19 cellular contexts compared by ENCODE assay signal in the genomic region with DNA sequence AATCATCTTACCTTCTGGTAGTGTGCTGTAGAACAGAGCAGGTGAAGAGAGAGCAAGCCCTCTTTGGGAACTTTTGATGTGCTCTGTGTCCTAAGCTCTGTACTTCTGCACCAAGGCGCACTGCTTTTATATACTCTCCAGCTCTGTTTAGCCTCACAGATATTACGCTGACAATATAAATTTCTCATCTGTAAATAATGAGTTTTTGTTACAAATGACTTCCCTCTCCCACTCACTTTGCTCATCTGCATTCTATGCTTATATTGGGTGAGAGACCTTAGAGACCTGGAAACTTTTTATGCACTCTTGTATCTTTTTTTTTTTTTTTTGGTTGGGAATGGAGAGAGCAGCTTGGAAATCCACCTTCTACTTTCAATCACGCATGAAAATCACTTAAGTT. TPM values are rescaled to one million over a fixed set of nuclear protein-coding genes. Genes with fewer than 3 reads are reported as not detected.
A peak's percentile ranks its signal among the peaks of the same experiment; 100 is the strongest.
DNase-seq lines count a peak whose midpoint lies in the region; ATAC-seq and TF ChIP-seq lines count a peak whose summit lies in the region.
"Had no signal": no experiment of that assay in that cellular context is flagged by ENCODE, and none has a peak within 500 bp of the region (broad histone marks: within the 10 kb centered on the region; RNA-seq: fewer than 3 reads in every experiment).

Gene GCG, minus strand, starts transcription at position 101 of the 400 bp plus-strand sequence. CDS start 3,069 bp downstream, outside the sequence.

- POLR2A ChIA-PET in PC-9 (lab: Charles Lee; ENCODE audit: unreplicated experiment), result no interaction called here

- no peaks in the 10 kb centered on the region for H3F3A ChIP-seq in PC-9 (ENCODE audit: insufficient read depth, low read depth)

- H3K9ac ChIP-seq in colonic mucosa (ENCODE audit: low read depth in 2 of 2, low read length in 2 of 2), result no peak within 1 kb of the TSS
- H3K9ac ChIP-seq: BLaER1 treated with 17β-estradiol and CSF1 and Interleukin-3, amounts not matched to agents 10 nM and 100 nM; GM23248 had no signal

- H3K4me2 ChIP-seq in PC-9, result no peak within 1 kb of the TSS
- H3K4me2 ChIP-seq: BLaER1 treated with 17β-estradiol and CSF1 and Interleukin-3, amounts not matched to agents 10 nM and 100 nM had no signal

- CTCF ChIA-PET in PC-9 (lab: Charles Lee), result interaction anchor here (0.6 kb wide), 1 partner anchor 345 kb away, joined by 3 read pairs; no protein-coding TSS in a partner anchor

- H3K79me2 ChIP-seq in PC-9 (ENCODE audit: low read depth), result no peaks in the 10 kb centered on the region

- intact Hi-C loops in colonic mucosa (cut with DNase I), result loop anchor here (2.0 kb wide), 1 partner anchor 147 kb away; no protein-coding TSS in a partner anchor
- intact Hi-C loops in mucosa of descending colon (cut with DNase I, micrococcal nuclease), result loop anchor here in 1 of 2 donors (5.0 kb wide), 1 partner anchor 145 kb away; no protein-coding TSS in a partner anchor
- intact Hi-C loops in right lobe of liver (cut with DNase I), result no loop called here
- intact Hi-C loops in PC-9 (cut with micrococcal nuclease; ENCODE audit: unreplicated experiment), result loop anchor here (5.0 kb wide), 1 partner anchor 70 kb away; no protein-coding TSS in a partner anchor

- H3K4me1 Mint-ChIP-seq in type B pancreatic cell (ENCODE audit: unreplicated experiment), result no peaks in the 10 kb centered on the region

- H3K4me1 ChIP-seq in colonic mucosa (no peaks in the 10 kb centered on the region), mucosa of descending colon (ENCODE audit: low read depth) (no peaks in the 10 kb centered on the region), right lobe of liver (no peaks in the 10 kb centered on the region), PC-9 (replicated peaks; ENCODE audit: insufficient read depth) (no peaks in the 10 kb centered on the region)
- H3K4me1 ChIP-seq: HAP-1 had no signal

- no peak within 1 kb of the TSS for H2AFZ ChIP-seq in PC-9
- H2AFZ ChIP-seq: GM23248 had no signal

- WGBS in right lobe of liver (ENCODE audit: insufficient coverage, low coverage, low lambda C conversion rate, missing lambda C conversion rate), result 57% methylated on average over 3 of the region's 3 CpGs

- no peaks in the 10 kb centered on the region for H3K9me2 ChIP-seq in PC-9 (ENCODE audit: insufficient read depth)

- no peak for DNase-seq in colonic mucosa
- DNase-seq in mucosa of descending colon, result no peak
- DNase-seq in type B pancreatic cell (ENCODE audit: extremely low spot score, unreplicated experiment), result no peak
- DNase-seq in right lobe of liver, result no peak
- DNase-seq in RKO (ENCODE audit: low spot score), result no peak
- DNase-seq in PC-9, result no peak
- DNase-seq: 8988T; Calu3; CD8-positive, alpha-beta T cell; DMS79 treated with DMSO at 0.1 percent for 48 hours; GF-D8; GM23248 had no signal

- H3K27me3 Mint-ChIP-seq in type B pancreatic cell, result peaks cover 9% of the 10 kb centered on the region

- TF ChIP-seq CTCF in 22Rv1 (IDR thresholded peaks at IDR 0.05) (no peak), colonic mucosa (IDR thresholded peaks at IDR 0.05) (no peak), mucosa of descending colon (IDR thresholded peaks at IDR 0.05) (no peak), type B pancreatic cell (conservative IDR thresholded peaks at IDR 0.05) (no peak), right lobe of liver (IDR thresholded peaks at IDR 0.05) (no peak), PC-9 (conservative IDR thresholded peaks at IDR 0.05) (no peak)

- H3K27ac Mint-ChIP-seq in type B pancreatic cell, result no peak within 1 kb of the TSS
- H3K27ac Mint-ChIP-seq: B cell; CD8-positive, alpha-beta T cell had no signal

- H3K4me3 Mint-ChIP-seq in type B pancreatic cell, result no peak within 1 kb of the TSS
- H3K4me3 Mint-ChIP-seq: B cell; CD8-positive, alpha-beta T cell had no signal

- H3K27me3 ChIP-seq in colonic mucosa, result no peaks in the 10 kb centered on the region
- no peaks in the 10 kb centered on the region for H3K27me3 ChIP-seq in right lobe of liver
- H3K27me3 ChIP-seq in PC-9 (ENCODE audit: insufficient read depth, low read depth), result no peaks in the 10 kb centered on the region
- H3K27me3 ChIP-seq: BLaER1 treated with 17β-estradiol and CSF1 and Interleukin-3, amounts not matched to agents 10 nM and 100 nM had no signal

- no TSS peak for BruUV-seq in PC-9 (replicated peaks; lab: Mats Ljungman, UMichigan)

- H3K36me3 Mint-ChIP-seq in type B pancreatic cell, result no peaks in the 10 kb centered on the region
- H3K36me3 Mint-ChIP-seq: CD8-positive, alpha-beta T cell had no signal

- no peaks in the 10 kb centered on the region for H3K9me3 ChIP-seq in colonic mucosa
- H3K9me3 ChIP-seq in mucosa of descending colon, result no peaks in the 10 kb centered on the region
- H3K9me3 ChIP-seq in right lobe of liver, result no peaks in the 10 kb centered on the region
- H3K9me3 ChIP-seq in PC-9 (ENCODE audit: insufficient read depth, low read depth), result no peaks in the 10 kb centered on the region
- H3K9me3 ChIP-seq: BLaER1 treated with 17β-estradiol and CSF1 and Interleukin-3, amounts not matched to agents 10 nM and 100 nM; HAP-1 had no signal

- ATAC-seq in mucosa of descending colon, result no peak
- no peak for ATAC-seq in right lobe of liver
- ATAC-seq: CD8-positive, alpha-beta T cell had no signal

- H3K4me3 ChIP-seq in colonic mucosa, result no peak within 1 kb of the TSS
- no peak within 1 kb of the TSS for H3K4me3 ChIP-seq in mucosa of descending colon
- H3K4me3 ChIP-seq in right lobe of liver, result no peak within 1 kb of the TSS
- no peak within 1 kb of the TSS for H3K4me3 ChIP-seq in PC-9
- H3K4me3 ChIP-seq: BLaER1 treated with 17β-estradiol and CSF1 and Interleukin-3, amounts not matched to agents 10 nM and 100 nM; GM23248; HAP-1 had no signal

- no peaks in the 10 kb centered on the region for H3K9me3 Mint-ChIP-seq in type B pancreatic cell
- H3K9me3 Mint-ChIP-seq: CD8-positive, alpha-beta T cell had no signal

- TF ChIP-seq POLR2A in right lobe of liver (IDR thresholded peaks at IDR 0.05), result no peak

- no peaks in the 10 kb centered on the region for H3K36me3 ChIP-seq in colonic mucosa
- no peaks in the 10 kb centered on the region for H3K36me3 ChIP-seq in mucosa of descending colon (ENCODE audit: low read depth)
- no peaks in the 10 kb centered on the region for H3K36me3 ChIP-seq in right lobe of liver
- no peaks in the 10 kb centered on the region for H3K36me3 ChIP-seq in PC-9 (ENCODE audit: low read depth)
- H3K36me3 ChIP-seq: BLaER1 treated with 17β-estradiol and CSF1 and Interleukin-3, amounts not matched to agents 10 nM and 100 nM; HAP-1 had no signal

- H3K27ac ChIP-seq in 22Rv1, result peak within 1 kb of the TSS; percentile 26; the same call in 1 of the 2 replicates
- H3K27ac ChIP-seq in colonic mucosa, result no peak within 1 kb of the TSS
- H3K27ac ChIP-seq in right lobe of liver, result no peak within 1 kb of the TSS
- H3K27ac ChIP-seq in PC-9, result no peak within 1 kb of the TSS
- H3K27ac ChIP-seq: BLaER1 treated with 17β-estradiol and CSF1 and Interleukin-3, amounts not matched to agents 10 nM and 100 nM; GM23248 had no signal

- H4K20me1 ChIP-seq in PC-9 (ENCODE audit: insufficient read depth), result no peaks in the 10 kb centered on the region
- H4K20me1 ChIP-seq: BLaER1 treated with 17β-estradiol and CSF1 and Interleukin-3, amounts not matched to agents 10 nM and 100 nM had no signal

RNA-seq across cellular contexts. Expression of gene GCG, which starts in this region (rescaled TPM):
- total RNA-seq in colonic mucosa (10 to 100 TPM; 55.8 to 81.3 TPM), mucosa of descending colon (10 to 100 TPM in 2 of 3 donors, 1 to 10 TPM in 1; 4.1 to 47.4 (median 43.9) TPM), type B pancreatic cell (ENCODE audit: low replicate concordance) (4,376 and 4,649 TPM in 2 replicates), right lobe of liver (not detected), PC-9 (2021) (not detected in 2 replicates)
- total RNA-seq: A673; B cell; Calu3; CD8-positive, alpha-beta T cell; GM23248; H4; HT-29 had no signal

Comparison
In these comparisons a context has a peak if more than half of its experiments do, and no peak if none do; other contexts are left out.
1. RNA of gene GCG (total RNA-seq): 4,376 to 4,649 TPM in type B pancreatic cell; 55.8 to 81.3 TPM in colonic mucosa, 4.1 to 47.4 TPM in mucosa of descending colon, not detected in right lobe of liver and not detected in PC-9; every median in the first group is over 10 times any median in the second.
2. intact Hi-C loops: an anchor here in colonic mucosa (2.0 kb wide) and PC-9 (5.0 kb wide); none called in right lobe of liver.